Comparison of ENCODE assay signal across 26 cellular contexts in genomic region chr10:114071188-114071587, GRCh38. TPM values are rescaled to one million over a fixed set of nuclear protein-coding genes. Genes with fewer than 3 reads are reported as not detected.
"Had no signal": no experiment of that assay in that cellular context is flagged by ENCODE, and none has a peak within 500 bp of the region (broad histone marks: within the 10 kb centered on the region; RNA-seq: fewer than 3 reads in every experiment).

No MANE protein-coding gene starts in this region.

- H3K27me3 Mint-ChIP-seq: activated CD8-positive, alpha-beta T cell treated with anti-CD3 and anti-CD28 coated beads for 36 hours; central memory CD8-positive, alpha-beta T cell had no signal

- H3K4me3 ChIP-seq: esophagus squamous epithelium, left lung, lung, ovary, sigmoid colon, suprapubic skin, tibial nerve had no signal

- H3K27ac ChIP-seq: epithelial cell of prostate, esophagus squamous epithelium, left lung, ovary, sigmoid colon, suprapubic skin, tibial nerve had no signal

- H3K4me3 Mint-ChIP-seq: activated CD4-positive, alpha-beta T cell treated with anti-CD3 and anti-CD28 coated beads, Interleukin-2, amount 10 ng/mL, durations not matched to agents 7 days and 5 days; activated CD8-positive, alpha-beta T cell treated with anti-CD3 and anti-CD28 coated beads for 36 hours; activated naive CD8-positive, alpha-beta T cell; central memory CD8-positive, alpha-beta T cell; WTC11 had no signal

- H3K36me3 ChIP-seq: esophagus squamous epithelium, left lung, ovary, sigmoid colon, suprapubic skin, tibial nerve had no signal

- FAIRE-seq: bronchial epithelial cell, small intestine had no signal

- H3K9me3 Mint-ChIP-seq: activated CD4-positive, alpha-beta T cell treated with anti-CD3 and anti-CD28 coated beads, Interleukin-2, amount 10 ng/mL, durations not matched to agents 7 days and 5 days; activated CD8-positive, alpha-beta T cell treated with anti-CD3 and anti-CD28 coated beads for 36 hours; central memory CD8-positive, alpha-beta T cell; dendritic cell treated with granulocyte-macrophage colony-stimulating factor and Interleukin-4, amounts not matched to agents 40 ng/mL and 50 ng/mL, for 4 days; WTC11 had no signal

- H3K36me3 Mint-ChIP-seq: activated naive CD8-positive, alpha-beta T cell; WTC11 had no signal

- DNase-seq: activated CD4-positive, alpha-beta T cell treated with anti-CD3 and anti-CD28 coated beads for 1 hour; activated CD4-positive, alpha-beta T cell treated with anti-CD3 and anti-CD28 coated beads, Interleukin-2, amount 10 ng/mL, durations not matched to agents 7 days and 5 days; activated CD8-positive, alpha-beta T cell treated with anti-CD3 and anti-CD28 coated beads for 36 hours; activated naive CD4-positive, alpha-beta T cell; activated T-cell treated with anti-CD3 and anti-CD28 coated beads, Interleukin-2, amount 50 U/mL, for 48 hours; anterior cingulate cortex; esophagus squamous epithelium; foreskin melanocyte; kidney glomerular epithelial cell; left lung; ovary; sigmoid colon; small intestine; stimulated activated CD4-positive, alpha-beta T cell treated with anti-CD3 and anti-CD28 coated beads, Interleukin-4, amount 100 ng/mL, for 24 hours; stimulated activated naive CD4-positive, alpha-beta T cell; T-helper 2 cell had no signal

- H3K27ac Mint-ChIP-seq: activated CD4-positive, alpha-beta T cell treated with anti-CD3 and anti-CD28 coated beads, Interleukin-2, amount 10 ng/mL, durations not matched to agents 7 days and 5 days; activated CD8-positive, alpha-beta T cell treated with anti-CD3 and anti-CD28 coated beads for 36 hours; activated naive CD8-positive, alpha-beta T cell; dendritic cell treated with granulocyte-macrophage colony-stimulating factor and Interleukin-4, amounts not matched to agents 40 ng/mL and 50 ng/mL, for 4 days; progenitor cell of endocrine pancreas; WTC11 had no signal

- ATAC-seq: activated CD8-positive, alpha-beta T cell treated with anti-CD3 and anti-CD28 coated beads for 36 hours; left lung; WTC11 had no signal

- H3K9me3 ChIP-seq: esophagus squamous epithelium, left lung, ovary, sigmoid colon, suprapubic skin, tibial nerve had no signal

RNA-seq across cellular contexts. Expression of gene ADRB1, which starts 27.5 kb away (rescaled TPM):
- total RNA-seq: activated CD4-positive, alpha-beta T cell treated with anti-CD3 and anti-CD28 coated beads, Interleukin-2, amount 10 ng/mL, durations not matched to agents 7 days and 5 days; progenitor cell of endocrine pancreas had no signal
